In the genomic region with DNA sequence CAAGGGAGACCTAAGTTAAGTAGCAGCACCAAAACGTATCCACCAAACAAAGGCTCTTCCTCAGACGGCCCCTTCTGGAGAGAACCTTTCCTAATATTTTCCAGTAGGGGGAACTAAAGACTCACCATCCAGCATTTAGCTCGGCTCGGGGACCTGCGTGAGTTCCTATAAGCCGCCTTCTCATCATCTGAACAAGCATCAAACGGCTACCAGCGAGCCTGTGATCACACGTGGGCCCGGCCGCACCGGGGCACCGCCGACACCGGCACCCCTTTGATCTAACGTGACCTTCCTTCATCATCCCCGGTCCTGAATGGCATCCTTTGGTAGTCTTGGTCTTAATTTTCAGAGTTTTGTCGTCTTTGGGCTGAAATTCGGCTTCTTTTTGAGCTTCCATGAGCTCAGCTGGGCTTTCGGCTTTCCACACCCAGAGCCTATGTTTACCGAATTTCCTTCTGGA, we compare ENCODE assay signal across 8 cellular contexts. TPM values are rescaled to one million over a fixed set of nuclear protein-coding genes. Genes with fewer than 3 reads are reported as not detected.
A peak's percentile ranks its signal among the peaks of the same experiment; 100 is the strongest.
DNase-seq lines count a peak whose midpoint lies in the region; ATAC-seq and TF ChIP-seq lines count a peak whose summit lies in the region.

No MANE protein-coding gene starts in this region.

- no peaks in the 10 kb centered on the region for H3K36me3 ChIP-seq in mucosa of descending colon (ENCODE audit: low read depth)

- DNase-seq in AG10803 (ENCODE audit: low read depth): peak; percentile 77
- peak; percentile 63 for DNase-seq in NCI-H1436 (lab: John Stamatoyannopoulos, UW)
- DNase-seq in SKM-1 (lab: John Stamatoyannopoulos, UW; ENCODE audit: unreplicated experiment): peak; percentile 73
- peak in 2 of 3 donors; percentile 34 to 57 for DNase-seq in mucosa of descending colon

- H3K9me3 ChIP-seq in mucosa of descending colon: no peaks in the 10 kb centered on the region

- intact Hi-C loops in mucosa of descending colon (cut with DNase I, micrococcal nuclease): loop anchor here in 1 of 2 donors (2.0 kb wide), 1 partner anchor 216 kb away; no protein-coding TSS in a partner anchor

- peak; percentile 77 for TF ChIP-seq CTCF in AG10803 (conservative IDR thresholded peaks at IDR 0.05; ENCODE audit: low read length)
- TF ChIP-seq CTCF in mucosa of descending colon (IDR thresholded peaks at IDR 0.05): no peak

- ATAC-seq in GM19467 (IDR thresholded peaks at IDR 0.05; ENCODE audit: unreplicated experiment) (peak; percentile 60), esophagus mucosa (peak; percentile 87), mucosa of descending colon (peak; percentile 86), HG03460 (IDR thresholded peaks at IDR 0.05; ENCODE audit: unreplicated experiment) (no peak), HG03139 (IDR thresholded peaks at IDR 0.05; ENCODE audit: unreplicated experiment) (no peak)

- H3K4me3 ChIP-seq in AG10803 (ENCODE audit: low read length): peak overlapping the region; percentile 35
- no peak overlapping the region for H3K4me3 ChIP-seq in mucosa of descending colon

- H3K4me1 ChIP-seq in mucosa of descending colon (ENCODE audit: low read depth): peaks cover 6% of the 10 kb centered on the region

RNA-seq across cellular contexts. Expression of gene ROBO2, which starts 1.4 kb away (rescaled TPM):
- total RNA-seq in esophagus mucosa (7.1 TPM), mucosa of descending colon (1 to 10 TPM; 1.3 to 2.1 (median 1.4) TPM)

Comparison
In these comparisons a context has a peak if more than half of its experiments do, and no peak if none do; other contexts are left out.
1. ATAC-seq: peak in GM19467 (single experiment), esophagus mucosa (single experiment) and mucosa of descending colon (single experiment); none in HG03460 (single experiment) and HG03139 (single experiment).
2. Peak in every context shown above with its lines, with median percentiles within 50 percentile points of each other: DNase-seq.